Comparison of ENCODE assay signal across 8 cellular contexts in genomic region chrX:16870861-16871584, GRCh38. TPM values are rescaled to one million over a fixed set of nuclear protein-coding genes. Genes with fewer than 3 reads are reported as not detected.
DNase-seq lines count a peak whose midpoint lies in the region; ATAC-seq, FAIRE-seq and TF ChIP-seq lines count a peak whose summit lies in the region.

No MANE protein-coding gene starts in this region.

- peaks cover 0 to 3% of the 10 kb centered on the region in 2 donors for H3K4me1 ChIP-seq in kidney (ENCODE audit: control insufficient read depth in 1 of 2, insufficient read depth in 1 of 2, low read depth in 1 of 2, low read length in 2 of 2)

- peaks cover 23% of the 10 kb centered on the region for H3K36me3 Mint-ChIP-seq in brain
- H3K36me3 Mint-ChIP-seq in stimulated activated effector memory CD8-positive, alpha-beta T cell treated with anti-CD3 and anti-CD28 coated beads, Interleukin-12 subunit alpha, Interleukin-12 subunit beta, amount 100 ng/mL, for 72 hours: peaks cover 39% of the 10 kb centered on the region

- intact Hi-C loops in kidney (cut with DNase I): no loop called here

- DNase-seq in GM03348 (ENCODE audit: low spot score) (peak; percentile 6), NOMO-1 (lab: John Stamatoyannopoulos, UW; ENCODE audit: unreplicated experiment in 2 of 2) (peak; percentile 43 to 62), kidney (peak; percentile 88), 8988T (no peak)
- peak in 1 of 2 donors; percentile 52 for DNase-seq in stimulated activated effector memory CD8-positive, alpha-beta T cell treated with anti-CD3 and anti-CD28 coated beads, Interleukin-12 subunit alpha, Interleukin-12 subunit beta, amount 100 ng/mL, for 72 hours (ENCODE audit: low spot score in 2 of 2)

- H3K27ac ChIP-seq in kidney (ENCODE audit: low read depth in 2 of 2, low read length in 2 of 2): peak overlapping the region; percentile 43 to 80

- no peak for FAIRE-seq in kidney (lab: Jason Lieb, UNC)

- H3K27me3 Mint-ChIP-seq in brain: peaks cover 8% of the 10 kb centered on the region

- TF ChIP-seq CTCF in brain (conservative IDR thresholded peaks at IDR 0.05) (no peak), kidney (IDR thresholded peaks at IDR 0.05; ENCODE audit: borderline replicate concordance, extremely low read depth, insufficient read depth) (no peak)

- peaks cover 57% of the 10 kb centered on the region for H3K4me1 Mint-ChIP-seq in brain
- H3K4me1 Mint-ChIP-seq in stimulated activated effector memory CD8-positive, alpha-beta T cell treated with anti-CD3 and anti-CD28 coated beads, Interleukin-12 subunit alpha, Interleukin-12 subunit beta, amount 100 ng/mL, for 72 hours: peaks cover 19% of the 10 kb centered on the region

- H3K4me3 Mint-ChIP-seq in brain: peak overlapping the region; percentile 83 to 91 (median 87)
- H3K4me3 Mint-ChIP-seq in stimulated activated effector memory CD8-positive, alpha-beta T cell treated with anti-CD3 and anti-CD28 coated beads, Interleukin-12 subunit alpha, Interleukin-12 subunit beta, amount 100 ng/mL, for 72 hours: peak overlapping the region; percentile 95

- H3K4me3 ChIP-seq in kidney (ENCODE audit: low read length in 2 of 2): peak overlapping the region; percentile 63 to 72

- peak overlapping the region in 1 of 2 donors; percentile 55 for H3K9ac ChIP-seq in kidney (ENCODE audit: low read length in 2 of 2)

- peaks cover 0 to 2% (median 0%) of the 10 kb centered on the region in 5 experiments for H3K9me3 Mint-ChIP-seq in brain
- no peaks in the 10 kb centered on the region for H3K9me3 Mint-ChIP-seq in stimulated activated effector memory CD8-positive, alpha-beta T cell treated with anti-CD3 and anti-CD28 coated beads, Interleukin-12 subunit alpha, Interleukin-12 subunit beta, amount 100 ng/mL, for 72 hours

- ATAC-seq in HG02623 (IDR thresholded peaks at IDR 0.05; ENCODE audit: unreplicated experiment) (peak; percentile 3), GM18868 (IDR thresholded peaks at IDR 0.05; ENCODE audit: unreplicated experiment) (no peak)
- ATAC-seq in stimulated activated effector memory CD8-positive, alpha-beta T cell treated with anti-CD3 and anti-CD28 coated beads, Interleukin-12 subunit alpha, Interleukin-12 subunit beta, amount 100 ng/mL, for 72 hours: peak; percentile 6

- no peaks in the 10 kb centered on the region for H3K36me3 ChIP-seq in kidney (ENCODE audit: control insufficient read depth in 1 of 2, insufficient read depth in 2 of 2, low read length in 2 of 2)

- peak overlapping the region; percentile 91 to 99 (median 98) for H3K27ac Mint-ChIP-seq in brain
- peak overlapping the region; percentile 86 for H3K27ac Mint-ChIP-seq in stimulated activated effector memory CD8-positive, alpha-beta T cell treated with anti-CD3 and anti-CD28 coated beads, Interleukin-12 subunit alpha, Interleukin-12 subunit beta, amount 100 ng/mL, for 72 hours

- no peaks in the 10 kb centered on the region for H3K9me3 ChIP-seq in kidney (ENCODE audit: control insufficient read depth in 1 of 2, low read length in 2 of 2)

RNA-seq across cellular contexts. Expression of gene RBBP7, which starts 0.9 kb away (rescaled TPM):
- polyA plus RNA-seq in brain (ENCODE audit: insufficient read depth, low read depth, low replicate concordance) (129 TPM), kidney (ENCODE audit: insufficient read depth, low read depth, low replicate concordance) (112 TPM)
- total RNA-seq in kidney: 95.2 TPM
